Comparison of ENCODE assay signal across 21 cellular contexts in the genomic region with DNA sequence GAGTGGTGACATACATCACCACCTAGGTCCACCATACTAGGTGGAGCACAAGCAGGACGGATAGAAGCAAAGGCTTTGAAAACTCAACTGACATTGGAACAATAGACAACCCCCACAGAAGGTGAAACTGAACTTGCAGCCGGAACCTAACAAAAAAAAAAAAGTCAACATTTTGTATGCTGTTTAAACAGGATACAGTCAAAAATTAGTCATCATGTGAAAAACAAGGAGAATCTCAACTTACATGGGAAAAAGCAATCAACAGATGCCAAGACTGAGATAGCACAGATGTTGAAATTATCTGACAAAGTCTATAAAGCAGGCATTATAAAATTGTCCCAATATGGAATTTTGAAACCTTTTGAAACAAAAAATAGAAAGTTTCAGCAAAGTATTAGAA.
A peak's percentile ranks its signal among the peaks of the same experiment; 100 is the strongest.
DNase-seq lines count a peak whose midpoint lies in the region; ATAC-seq, FAIRE-seq and TF ChIP-seq lines count a peak whose summit lies in the region.
"Had no signal": no experiment of that assay in that cellular context is flagged by ENCODE, and none has a peak within 500 bp of the region (broad histone marks: within the 10 kb centered on the region; RNA-seq: fewer than 3 reads in every experiment).

No MANE protein-coding gene starts in this region.

- H3K36me3 Mint-ChIP-seq in stimulated activated memory B cell treated with anti-CD40 and anti-IgM and Interleukin-4, amounts not matched to agents 10 μg/mL and 1 μg/mL and 100 μg/mL, for 72 hours: no peaks in the 10 kb centered on the region
- H3K36me3 Mint-ChIP-seq: activated CD4-positive, alpha-beta memory T cell treated with anti-CD3 and anti-CD28 coated beads for 36 hours had no signal

- H3K27ac Mint-ChIP-seq in stimulated activated memory B cell treated with anti-CD40 and anti-IgM and Interleukin-4, amounts not matched to agents 10 μg/mL and 1 μg/mL and 100 μg/mL, for 72 hours: no peak overlapping the region
- H3K27ac Mint-ChIP-seq: activated CD4-positive, alpha-beta memory T cell treated with anti-CD3 and anti-CD28 coated beads for 36 hours; activated T-cell treated with anti-CD3 and anti-CD28 coated beads, Interleukin-2, amount 50 U/mL, for 24 hours; T-helper 17 cell had no signal

- BruUV-seq in IMR-90 (replicated peaks; lab: Mats Ljungman, UMichigan): no TSS peak
- BruUV-seq in endothelial cell of umbilical vein (replicated peaks; lab: Mats Ljungman, UMichigan): no TSS peak

- H2BK15ac ChIP-seq in IMR-90 (ENCODE audit: low read depth, low read length): no peak overlapping the region

- no peaks in the 10 kb centered on the region for H3K27me3 Mint-ChIP-seq in stimulated activated memory B cell treated with anti-CD40 and anti-IgM and Interleukin-4, amounts not matched to agents 10 μg/mL and 1 μg/mL and 100 μg/mL, for 72 hours

- H3K79me1 ChIP-seq in IMR-90 (ENCODE audit: low read depth in 1 of 2, low read length in 2 of 2): no peaks in the 10 kb centered on the region

- no peak overlapping the region for H4K91ac ChIP-seq in IMR-90 (ENCODE audit: insufficient read depth, low read depth, low read length)

- H3K36me3 ChIP-seq in IMR-90 (ENCODE audit: control insufficient read depth, insufficient read depth, low read length) (no peaks in the 10 kb centered on the region), endothelial cell of umbilical vein (ENCODE audit: control insufficient read depth in 2 of 2, extremely low read depth in 1 of 2, insufficient read depth in 2 of 2, low read length in 2 of 2) (no peaks in the 10 kb centered on the region)
- H3K36me3 ChIP-seq: ascending aorta, WERI-Rb-1 had no signal

- H3K4me1 ChIP-seq in IMR-90 (ENCODE audit: control insufficient read depth, insufficient read depth, low read length) (0 out of 2 replicates have a peak, but pooled peaks cover 2% of the 10 kb centered on the region), endothelial cell of umbilical vein (ENCODE audit: control insufficient read depth, extremely low read depth, insufficient read depth, low read length) (peaks cover 6% of the 10 kb centered on the region)
- H3K4me1 ChIP-seq: ascending aorta, testis had no signal

- no peak overlapping the region; the same call in 1 of the 2 replicates for H2AK5ac ChIP-seq in IMR-90 (ENCODE audit: low read depth, low read length)

- intact Hi-C loops in IMR-90 (cut with micrococcal nuclease) (no loop called here), endothelial cell of umbilical vein (cut with micrococcal nuclease) (no loop called here)

- no peak overlapping the region for H4K5ac ChIP-seq in IMR-90 (ENCODE audit: low read depth, low read length)

- no CpG with 5 or more reads among the region's 2 CpGs for WGBS in IMR-90 (ENCODE audit: extremely low coverage in 2 of 2, insufficient read length in 1 of 2), 2 experiments

- H3K9me1 ChIP-seq in IMR-90 (ENCODE audit: insufficient read depth, low read length) (no peaks in the 10 kb centered on the region), endothelial cell of umbilical vein (replicated peaks; ENCODE audit: control insufficient read depth, extremely low read depth, insufficient read depth, low read length) (no peaks in the 10 kb centered on the region)

- H4K20me1 ChIP-seq in IMR-90 (ENCODE audit: insufficient read depth, low read length) (no peaks in the 10 kb centered on the region), endothelial cell of umbilical vein (replicated peaks; ENCODE audit: control insufficient read depth, extremely low read depth, insufficient read depth, low read length) (no peaks in the 10 kb centered on the region)

- no peak for TF ChIP-seq CTCF in IMR-90 (conservative IDR thresholded peaks at IDR 0.05; ENCODE audit: low read depth, low read length)
- TF ChIP-seq CTCF in endothelial cell of umbilical vein (IDR thresholded peaks at IDR 0.05; ENCODE audit: extremely low read depth in 1 of 2, insufficient read depth in 1 of 2, low read depth in 1 of 2, low read length in 2 of 2): no peak

- H2BK20ac ChIP-seq in IMR-90 (ENCODE audit: low read depth, low read length): peak overlapping the region; percentile 41; the same call in 1 of the 2 replicates

- no peak for FAIRE-seq in endothelial cell of umbilical vein (lab: Jason Lieb, UNC)

- no peaks in the 10 kb centered on the region for H3K9me3 Mint-ChIP-seq in stimulated activated memory B cell treated with anti-CD40 and anti-IgM and Interleukin-4, amounts not matched to agents 10 μg/mL and 1 μg/mL and 100 μg/mL, for 72 hours
- H3K9me3 Mint-ChIP-seq: activated CD4-positive, alpha-beta memory T cell treated with anti-CD3 and anti-CD28 coated beads for 36 hours; activated T-cell treated with anti-CD3 and anti-CD28 coated beads, Interleukin-2, amount 50 U/mL, for 24 hours; H9 had no signal

- no peak for TF ChIP-seq RAD21 in IMR-90 (IDR thresholded peaks at IDR 0.05; ENCODE audit: low read length)

- peak overlapping the region; percentile 52; the same call in 1 of the 2 replicates for H2BK120ac ChIP-seq in IMR-90 (ENCODE audit: low read depth, low read length)

- no peak overlapping the region for H3K56ac ChIP-seq in IMR-90 (ENCODE audit: extremely low read depth, insufficient read depth, low read length)

- H2AFZ ChIP-seq in IMR-90 (replicated peaks; ENCODE audit: low read length, poor library complexity) (no peak overlapping the region), endothelial cell of umbilical vein (ENCODE audit: low read depth, low read length) (no peak overlapping the region)

- CTCF ChIA-PET in IMR-90 (lab: Yijun Ruan, JAX): no interaction called here
- CTCF ChIA-PET in endothelial cell of umbilical vein (lab: Charles Lee): interaction anchor here (1.0 to 1.2 kb wide), 3 partner anchors 13 to 493 kb away, joined by 3 to 5 read pairs (median 3); no protein-coding TSS in a partner anchor

- H3K4ac ChIP-seq in IMR-90 (ENCODE audit: low read depth, low read length): no peak overlapping the region

- H3K4me3 ChIP-seq in IMR-90 (ENCODE audit: insufficient read depth, low read depth, low read length) (no peak overlapping the region), endothelial cell of umbilical vein (replicated peaks in 1 of 3; ENCODE audit: insufficient read depth in 1 of 3, low read depth in 1 of 3, low read length in 3 of 3) (no peak overlapping the region)
- H3K4me3 ChIP-seq: ascending aorta, coronary artery, testis had no signal

- no peaks in the 10 kb centered on the region for H3K4me1 Mint-ChIP-seq in stimulated activated memory B cell treated with anti-CD40 and anti-IgM and Interleukin-4, amounts not matched to agents 10 μg/mL and 1 μg/mL and 100 μg/mL, for 72 hours
- H3K4me1 Mint-ChIP-seq: T-helper 17 cell had no signal

- H3K18ac ChIP-seq in IMR-90 (ENCODE audit: low read depth, low read length): 0 out of 2 replicates have a peak overlapping the region, but pooled peaks have one; percentile 47

- H3K9ac ChIP-seq in IMR-90 (ENCODE audit: low read depth, low read length) (no peak overlapping the region), endothelial cell of umbilical vein (replicated peaks; ENCODE audit: extremely low read depth, insufficient read depth, low read length) (no peak overlapping the region)

- H3K27ac ChIP-seq in IMR-90 (ENCODE audit: insufficient read depth, low read length) (no peak overlapping the region), endothelial cell of umbilical vein (ENCODE audit: insufficient read depth, low read depth, low read length) (no peak overlapping the region)
- H3K27ac ChIP-seq: ascending aorta, coronary artery, testis, WERI-Rb-1 had no signal

- no peaks in the 10 kb centered on the region for H3K79me2 ChIP-seq in endothelial cell of umbilical vein (ENCODE audit: control insufficient read depth, insufficient read depth, low read length)

- H3K4me3 Mint-ChIP-seq in stimulated activated memory B cell treated with anti-CD40 and anti-IgM and Interleukin-4, amounts not matched to agents 10 μg/mL and 1 μg/mL and 100 μg/mL, for 72 hours: no peak overlapping the region
- H3K4me3 Mint-ChIP-seq: activated CD4-positive, alpha-beta memory T cell treated with anti-CD3 and anti-CD28 coated beads for 36 hours; activated T-cell treated with anti-CD3 and anti-CD28 coated beads, Interleukin-2, amount 50 U/mL, for 24 hours; H9; T-helper 17 cell had no signal

- POLR2A ChIA-PET in IMR-90 (lab: Charles Lee; ENCODE audit: unreplicated experiment): no interaction called here
- POLR2A ChIA-PET in endothelial cell of umbilical vein (lab: Charles Lee): no interaction called here

- no peak for TF ChIP-seq POLR2A in IMR-90 (IDR thresholded peaks at IDR 0.05; ENCODE audit: low read depth, low read length)
- no peak for TF ChIP-seq POLR2A in endothelial cell of umbilical vein (IDR thresholded peaks at IDR 0.05; ENCODE audit: low read depth, low read length)

- H2AK9ac ChIP-seq in IMR-90 (replicated peaks; ENCODE audit: low read depth, low read length, poor library complexity): no peak overlapping the region

- H3K23ac ChIP-seq in IMR-90 (ENCODE audit: low read depth, low read length): no peak overlapping the region

- no peaks in the 10 kb centered on the region for H3K27me3 ChIP-seq in IMR-90 (ENCODE audit: control insufficient read depth, insufficient read depth, low read length)
- no peaks in the 10 kb centered on the region for H3K27me3 ChIP-seq in endothelial cell of umbilical vein (ENCODE audit: control insufficient read depth in 2 of 2, insufficient read depth in 2 of 2, low read length in 2 of 2)
- H3K27me3 ChIP-seq: ascending aorta, testis had no signal

- peak overlapping the region in 1 of 2 experiments; percentile 40; a peak in 1 of 4 replicates for H4K8ac ChIP-seq in IMR-90 (ENCODE audit: low read depth in 2 of 2, low read length in 2 of 2)

- H3K4me2 ChIP-seq in IMR-90 (ENCODE audit: low read depth, low read length) (no peak overlapping the region; the same call in 1 of the 2 replicates), endothelial cell of umbilical vein (ENCODE audit: insufficient read depth, low read length) (no peak overlapping the region)

- ATAC-seq in IMR-90 (ENCODE audit: low read depth) (no peak), GM21515 (IDR thresholded peaks at IDR 0.05; ENCODE audit: unreplicated experiment) (no peak)
- no peak for ATAC-seq in stimulated activated memory B cell treated with anti-CD40 and anti-IgM and Interleukin-4, amounts not matched to agents 10 μg/mL and 1 μg/mL and 100 μg/mL, for 72 hours
- ATAC-seq: T-helper 17 cell had no signal

- no peak overlapping the region for H2BK5ac ChIP-seq in IMR-90 (ENCODE audit: low read depth, low read length, poor library complexity, severe bottlenecking)

- DNase-seq in COLO829 (ENCODE audit: low spot score): peak; percentile 8
- DNase-seq in IMR-90: peak; percentile 47
- DNase-seq in endothelial cell of umbilical vein (ENCODE audit: low read depth, low spot score): peak; percentile 39
- DNase-seq in lung microvascular endothelial cell (ENCODE audit: low read depth in 2 of 2): peak; percentile 79 to 89
- DNase-seq in G401 (ENCODE audit: low spot score): no peak
- DNase-seq in NCI-H1105 treated with DMSO at 0.1 percent for 48 hours (lab: John Stamatoyannopoulos, UW): no peak
- DNase-seq: activated CD4-positive, alpha-beta memory T cell treated with anti-CD3 and anti-CD28 coated beads for 36 hours; activated naive CD4-positive, alpha-beta T cell treated with Interleukin-2 at 50 U/mL for 16 hours; activated T-cell treated with anti-CD3 and anti-CD28 coated beads, Interleukin-2, amount 50 U/mL, for 24 hours; erythroblast; H9; NCI-H1417 treated with DMSO at 0.1 percent for 48 hours; NCI-H748 treated with DMSO at 0.1 percent for 48 hours; stimulated activated CD4-positive, alpha-beta T cell treated with anti-CD3 and anti-CD28 coated beads, Interleukin-15, amount 100 ng/mL, for 24 hours; T-helper 17 cell; testis; WERI-Rb-1 had no signal

- dilution Hi-C loops in IMR-90 (cut with HindIII; ENCODE audit: low sequenced_read_pairs, unreplicated experiment) (no loop called here), endothelial cell of umbilical vein (cut with MboI; ENCODE audit: extremely low pct_ligation_motif_present, low sequenced_read_pairs) (no loop called here)

- H3K9me3 ChIP-seq in IMR-90 (ENCODE audit: control insufficient read depth, insufficient read depth, low read length) (no peaks in the 10 kb centered on the region), endothelial cell of umbilical vein (replicated peaks; ENCODE audit: control insufficient read depth, insufficient read depth, low read length) (no peaks in the 10 kb centered on the region)
- H3K9me3 ChIP-seq: ascending aorta, testis had no signal

- in situ Hi-C loops in IMR-90 (cut with MboI; ENCODE audit: low sequenced_read_pairs): no loop called here
- in situ Hi-C loops in G401 (cut with HindIII; ENCODE audit: low sequenced_read_pairs): no loop called here

- H3K14ac ChIP-seq in IMR-90 (replicated peaks; ENCODE audit: low read depth, low read length): no peak overlapping the region

Comparison
In these comparisons a context has a peak if more than half of its experiments do, and no peak if none do; other contexts are left out.
1. DNase-seq: peak in COLO829 (single experiment), IMR-90 (single experiment), endothelial cell of umbilical vein (single experiment) and lung microvascular endothelial cell (2 of 2); none in G401 (single experiment) and NCI-H1105 treated with DMSO at 0.1 percent for 48 hours (single experiment).